1 cellular context compared by ENCODE assay signal in the genomic region with DNA sequence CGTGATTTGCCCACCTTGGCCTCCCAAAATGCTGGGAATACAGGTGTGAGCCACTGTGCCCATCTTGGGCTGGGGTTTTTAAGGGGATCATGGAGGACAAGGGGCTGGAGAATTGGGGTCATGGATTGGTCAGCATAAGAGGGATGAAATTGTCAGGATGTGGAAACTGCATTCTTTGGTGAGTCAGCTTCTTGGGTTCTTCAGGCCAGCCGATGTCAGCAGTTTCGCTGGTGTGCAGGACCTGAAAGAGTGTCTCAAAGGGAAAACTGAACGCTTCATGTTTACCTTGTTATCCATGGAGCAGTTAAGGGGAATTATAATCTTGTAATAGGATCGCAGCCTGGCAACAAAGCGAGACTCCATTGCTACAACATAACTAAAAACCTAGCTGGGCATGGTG.
TF ChIP-seq lines count a peak whose summit lies in the region.

No MANE protein-coding gene starts in this region.

TF ChIP-seq in WTC11, 78 proteins besides CTCF, POLR2A, EP300 and RAD21 (continued from another document):
- TF ChIP-seq FOXP1 (CRISPR knock-in tag; IDR thresholded peaks at IDR 0.05; ENCODE audit: borderline replicate concordance) (no peak), GTF2I (CRISPR knock-in tag; conservative IDR thresholded peaks at IDR 0.05) (no peak), CREB1 (CRISPR knock-in tag; IDR thresholded peaks at IDR 0.05) (no peak), TCF7 (CRISPR knock-in tag; IDR thresholded peaks at IDR 0.05; ENCODE audit: low read depth) (no peak), EMX1 (CRISPR knock-in tag; IDR thresholded peaks at IDR 0.05) (no peak), NR1H2 (CRISPR knock-in tag; IDR thresholded peaks at IDR 0.05) (no peak)
- TF ChIP-seq, protein P1, sequence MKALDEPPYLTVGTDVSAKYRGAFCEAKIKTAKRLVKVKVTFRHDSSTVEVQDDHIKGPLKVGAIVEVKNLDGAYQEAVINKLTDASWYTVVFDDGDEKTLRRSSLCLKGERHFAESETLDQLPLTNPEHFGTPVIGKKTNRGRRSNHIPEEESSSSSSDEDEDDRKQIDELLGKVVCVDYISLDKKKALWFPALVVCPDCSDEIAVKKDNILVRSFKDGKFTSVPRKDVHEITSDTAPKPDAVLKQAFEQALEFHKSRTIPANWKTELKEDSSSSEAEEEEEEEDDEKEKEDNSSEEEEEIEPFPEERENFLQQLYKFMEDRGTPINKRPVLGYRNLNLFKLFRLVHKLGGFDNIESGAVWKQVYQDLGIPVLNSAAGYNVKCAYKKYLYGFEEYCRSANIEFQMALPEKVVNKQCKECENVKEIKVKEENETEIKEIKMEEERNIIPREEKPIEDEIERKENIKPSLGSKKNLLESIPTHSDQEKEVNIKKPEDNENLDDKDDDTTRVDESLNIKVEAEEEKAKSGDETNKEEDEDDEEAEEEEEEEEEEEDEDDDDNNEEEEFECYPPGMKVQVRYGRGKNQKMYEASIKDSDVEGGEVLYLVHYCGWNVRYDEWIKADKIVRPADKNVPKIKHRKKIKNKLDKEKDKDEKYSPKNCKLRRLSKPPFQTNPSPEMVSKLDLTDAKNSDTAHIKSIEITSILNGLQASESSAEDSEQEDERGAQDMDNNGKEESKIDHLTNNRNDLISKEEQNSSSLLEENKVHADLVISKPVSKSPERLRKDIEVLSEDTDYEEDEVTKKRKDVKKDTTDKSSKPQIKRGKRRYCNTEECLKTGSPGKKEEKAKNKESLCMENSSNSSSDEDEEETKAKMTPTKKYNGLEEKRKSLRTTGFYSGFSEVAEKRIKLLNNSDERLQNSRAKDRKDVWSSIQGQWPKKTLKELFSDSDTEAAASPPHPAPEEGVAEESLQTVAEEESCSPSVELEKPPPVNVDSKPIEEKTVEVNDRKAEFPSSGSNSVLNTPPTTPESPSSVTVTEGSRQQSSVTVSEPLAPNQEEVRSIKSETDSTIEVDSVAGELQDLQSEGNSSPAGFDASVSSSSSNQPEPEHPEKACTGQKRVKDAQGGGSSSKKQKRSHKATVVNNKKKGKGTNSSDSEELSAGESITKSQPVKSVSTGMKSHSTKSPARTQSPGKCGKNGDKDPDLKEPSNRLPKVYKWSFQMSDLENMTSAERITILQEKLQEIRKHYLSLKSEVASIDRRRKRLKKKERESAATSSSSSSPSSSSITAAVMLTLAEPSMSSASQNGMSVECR (CRISPR knock-in tag; IDR thresholded peaks at IDR 0.05; ENCODE audit: borderline replicate concordance) = no peak
- TF ChIP-seq, protein P2, sequence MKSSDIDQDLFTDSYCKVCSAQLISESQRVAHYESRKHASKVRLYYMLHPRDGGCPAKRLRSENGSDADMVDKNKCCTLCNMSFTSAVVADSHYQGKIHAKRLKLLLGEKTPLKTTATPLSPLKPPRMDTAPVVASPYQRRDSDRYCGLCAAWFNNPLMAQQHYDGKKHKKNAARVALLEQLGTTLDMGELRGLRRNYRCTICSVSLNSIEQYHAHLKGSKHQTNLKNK (CRISPR knock-in tag; IDR thresholded peaks at IDR 0.05) = no peak
- TF ChIP-seq, protein P3, sequence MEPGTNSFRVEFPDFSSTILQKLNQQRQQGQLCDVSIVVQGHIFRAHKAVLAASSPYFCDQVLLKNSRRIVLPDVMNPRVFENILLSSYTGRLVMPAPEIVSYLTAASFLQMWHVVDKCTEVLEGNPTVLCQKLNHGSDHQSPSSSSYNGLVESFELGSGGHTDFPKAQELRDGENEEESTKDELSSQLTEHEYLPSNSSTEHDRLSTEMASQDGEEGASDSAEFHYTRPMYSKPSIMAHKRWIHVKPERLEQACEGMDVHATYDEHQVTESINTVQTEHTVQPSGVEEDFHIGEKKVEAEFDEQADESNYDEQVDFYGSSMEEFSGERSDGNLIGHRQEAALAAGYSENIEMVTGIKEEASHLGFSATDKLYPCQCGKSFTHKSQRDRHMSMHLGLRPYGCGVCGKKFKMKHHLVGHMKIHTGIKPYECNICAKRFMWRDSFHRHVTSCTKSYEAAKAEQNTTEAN (CRISPR knock-in tag; IDR thresholded peaks at IDR 0.05) = no peak
TF ChIP-seq in WTC11: peak in this region for 0.
